Comparison of ENCODE assay signal across 11 cellular contexts in the genomic region with DNA sequence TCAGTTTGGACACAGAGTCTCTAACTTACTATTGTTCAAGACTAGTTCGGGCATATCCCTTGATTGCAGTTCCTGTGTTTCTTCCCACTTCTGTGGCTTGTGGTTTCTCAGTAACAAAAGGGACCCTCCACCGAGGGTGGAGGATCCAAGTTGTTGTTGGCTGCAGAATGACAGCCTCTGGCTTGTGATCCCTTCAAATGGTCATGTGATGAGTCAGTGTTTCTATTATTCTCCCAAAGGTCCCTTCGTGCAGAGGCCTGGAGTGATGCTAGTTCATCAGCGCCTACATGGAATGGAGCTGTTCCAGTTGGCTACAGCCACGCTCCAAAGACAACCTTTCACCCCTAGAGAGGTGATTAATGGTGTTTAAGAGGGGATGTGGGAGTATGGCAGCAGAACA. TPM values are rescaled to one million over a fixed set of nuclear protein-coding genes. Genes with fewer than 3 reads are reported as not detected.
DNase-seq lines count a peak whose midpoint lies in the region; ATAC-seq lines count a peak whose summit lies in the region.
"Had no signal": no experiment of that assay in that cellular context is flagged by ENCODE, and none has a peak within 500 bp of the region (broad histone marks: within the 10 kb centered on the region; RNA-seq: fewer than 3 reads in every experiment).

No MANE protein-coding gene starts in this region.

- peaks cover 30% of the 10 kb centered on the region for H3K4me1 Mint-ChIP-seq in T-helper 1 cell treated with Interleukin-12 subunit alpha and Interleukin-12 subunit beta and Interleukin-4 antibody, amounts not matched to agents 30 μg/mL and 1 μg/mL, for 36 hours (ENCODE audit: low read depth)
- H3K4me1 Mint-ChIP-seq in activated T-helper 17 cell treated with anti-CD3 and anti-CD28 coated beads, Interleukin-2, amount 50 U/mL, for 72 hours = peaks cover 17% of the 10 kb centered on the region
- peaks cover 25 to 48% (median 41%) of the 10 kb centered on the region in 4 donors for H3K4me1 Mint-ChIP-seq in naive thymus-derived CD8-positive, alpha-beta T cell

- no peaks in the 10 kb centered on the region for H3K27me3 ChIP-seq in right cardiac atrium (ENCODE audit: control insufficient read depth, insufficient read depth)
- peaks cover 0 to 11% (median 3%) of the 10 kb centered on the region in 5 donors for H3K27me3 ChIP-seq in subcutaneous abdominal adipose tissue (ENCODE audit: control insufficient read depth in 5 of 5, insufficient read depth in 4 of 5, low read length in 5 of 5)

- H3K27ac Mint-ChIP-seq in T-helper 1 cell treated with Interleukin-12 subunit alpha and Interleukin-12 subunit beta and Interleukin-4 antibody, amounts not matched to agents 30 μg/mL and 1 μg/mL, for 36 hours = peak overlapping the region; percentile 27
- peak overlapping the region; percentile 23 for H3K27ac Mint-ChIP-seq in activated T-helper 17 cell treated with anti-CD3 and anti-CD28 coated beads, Interleukin-2, amount 50 U/mL, for 72 hours
- peak overlapping the region in 4 of 10 donors; percentile 15 to 54 (median 48) for H3K27ac Mint-ChIP-seq in naive thymus-derived CD8-positive, alpha-beta T cell

- H3K4me3 ChIP-seq in right cardiac atrium (ENCODE audit: low read length) = no peak overlapping the region
- no peak overlapping the region for H3K4me3 ChIP-seq in subcutaneous abdominal adipose tissue (ENCODE audit: low read depth in 1 of 5, low read length in 5 of 5)
- H3K4me3 ChIP-seq: tibial artery had no signal

- POLR2A ChIA-PET in naive thymus-derived CD8-positive, alpha-beta T cell (lab: Charles Lee) = interaction anchor here (2.1 kb wide), 1 partner anchor 11 kb away, joined by 6 read pairs; no protein-coding TSS in a partner anchor

- 19% methylated on average over 5 of the region's 5 CpGs for WGBS in right cardiac atrium

- H3K36me3 Mint-ChIP-seq in T-helper 1 cell treated with Interleukin-12 subunit alpha and Interleukin-12 subunit beta and Interleukin-4 antibody, amounts not matched to agents 30 μg/mL and 1 μg/mL, for 36 hours (ENCODE audit: low read depth) = peaks cover 40% of the 10 kb centered on the region
- H3K36me3 Mint-ChIP-seq in activated T-helper 17 cell treated with anti-CD3 and anti-CD28 coated beads, Interleukin-2, amount 50 U/mL, for 72 hours (ENCODE audit: low read depth) = no peaks in the 10 kb centered on the region
- peaks cover 0 to 45% (median 14%) of the 10 kb centered on the region in 3 donors for H3K36me3 Mint-ChIP-seq in naive thymus-derived CD8-positive, alpha-beta T cell

- peaks cover 6 to 50% (median 39%) of the 10 kb centered on the region in 5 donors for H3K36me3 ChIP-seq in subcutaneous abdominal adipose tissue (ENCODE audit: control insufficient read depth in 5 of 5, insufficient read depth in 5 of 5, low read length in 5 of 5)

- peaks cover 8% of the 10 kb centered on the region for H3K4me1 ChIP-seq in right cardiac atrium (ENCODE audit: control insufficient read depth, insufficient read depth, low read length)
- H3K4me1 ChIP-seq in subcutaneous abdominal adipose tissue (ENCODE audit: control insufficient read depth in 5 of 5, insufficient read depth in 5 of 5, low read length in 5 of 5) = peaks cover 3 to 37% (median 32%) of the 10 kb centered on the region in 5 donors

- H3K9me3 ChIP-seq in right cardiac atrium (ENCODE audit: control insufficient read depth, low read length) = no peaks in the 10 kb centered on the region
- H3K9me3 ChIP-seq in subcutaneous abdominal adipose tissue (ENCODE audit: control insufficient read depth in 5 of 5, low read length in 5 of 5) = no peaks in the 10 kb centered on the region
- H3K9me3 ChIP-seq: tibial artery had no signal

- H3K9ac ChIP-seq in subcutaneous abdominal adipose tissue (ENCODE audit: low read length in 5 of 5) = no peak overlapping the region

- H3K27ac ChIP-seq in right cardiac atrium (ENCODE audit: low read length) (no peak overlapping the region), subcutaneous abdominal adipose tissue (ENCODE audit: low read depth, low read length) (peak overlapping the region; percentile 15)

- peak; percentile 10 for ATAC-seq in activated T-helper 17 cell treated with anti-CD3 and anti-CD28 coated beads, Interleukin-2, amount 50 U/mL, for 72 hours (replicated peaks)
- ATAC-seq in right cardiac atrium = peak; percentile 56 to 81
- ATAC-seq in HG03108 (IDR thresholded peaks at IDR 0.05; ENCODE audit: unreplicated experiment) = no peak
- no peak for ATAC-seq in left colon
- no peak for ATAC-seq in naive thymus-derived CD8-positive, alpha-beta T cell

- no peaks in the 10 kb centered on the region for H3K9me3 Mint-ChIP-seq in T-helper 1 cell treated with Interleukin-12 subunit alpha and Interleukin-12 subunit beta and Interleukin-4 antibody, amounts not matched to agents 30 μg/mL and 1 μg/mL, for 36 hours
- no peaks in the 10 kb centered on the region for H3K9me3 Mint-ChIP-seq in activated T-helper 17 cell treated with anti-CD3 and anti-CD28 coated beads, Interleukin-2, amount 50 U/mL, for 72 hours
- H3K9me3 Mint-ChIP-seq in naive thymus-derived CD8-positive, alpha-beta T cell = no peaks in the 10 kb centered on the region

- H3K27me3 Mint-ChIP-seq in T-helper 1 cell treated with Interleukin-12 subunit alpha and Interleukin-12 subunit beta and Interleukin-4 antibody, amounts not matched to agents 30 μg/mL and 1 μg/mL, for 36 hours (ENCODE audit: low read depth) = peaks cover 13% of the 10 kb centered on the region
- peaks cover 6% of the 10 kb centered on the region for H3K27me3 Mint-ChIP-seq in activated T-helper 17 cell treated with anti-CD3 and anti-CD28 coated beads, Interleukin-2, amount 50 U/mL, for 72 hours
- peaks cover 0 to 9% (median 6%) of the 10 kb centered on the region in 5 donors for H3K27me3 Mint-ChIP-seq in naive thymus-derived CD8-positive, alpha-beta T cell

- DNase-seq in T-helper 1 cell (no peak), right cardiac atrium (peak in 2 of 3 donors; percentile 52 to 75), left colon (no peak)
- no peak for DNase-seq in naive thymus-derived CD8-positive, alpha-beta T cell
- DNase-seq: hippocampal formation, NCI-H1092 treated with DMSO at 0.1 percent for 48 hours had no signal

- peak overlapping the region; percentile 5 for H3K4me3 Mint-ChIP-seq in T-helper 1 cell treated with Interleukin-12 subunit alpha and Interleukin-12 subunit beta and Interleukin-4 antibody, amounts not matched to agents 30 μg/mL and 1 μg/mL, for 36 hours
- H3K4me3 Mint-ChIP-seq in activated T-helper 17 cell treated with anti-CD3 and anti-CD28 coated beads, Interleukin-2, amount 50 U/mL, for 72 hours = peak overlapping the region; percentile 23
- peak overlapping the region in 4 of 10 donors; percentile 2 to 53 (median 31) for H3K4me3 Mint-ChIP-seq in naive thymus-derived CD8-positive, alpha-beta T cell

- intact Hi-C loops in right cardiac atrium (cut with DNase I) = no loop called here
- intact Hi-C loops in left colon (cut with DNase I, micrococcal nuclease) = no loop called here

RNA-seq across cellular contexts. Expression of a gene that starts 2.6 kb away (rescaled TPM):
- total RNA-seq in activated T-helper 17 cell treated with anti-CD3 and anti-CD28 coated beads, Interleukin-2, amount 50 U/mL, for 72 hours = 10 to 100 TPM in 1 of 2 donors, 1 to 10 TPM in 1; 8.6 to 11.1 TPM
- 1 to 10 TPM in 3 of 4 donors, under 1 TPM in 1; 0.97 to 2.2 (median 1.3) TPM for total RNA-seq in right cardiac atrium
- 0.70 TPM for polyA plus RNA-seq in right cardiac atrium
- total RNA-seq in left colon = under 1 TPM; 0.36 to 0.76 TPM
- total RNA-seq in naive thymus-derived CD8-positive, alpha-beta T cell = under 1 TPM; 0.94 to 0.99 TPM
- not detected for polyA plus RNA-seq in naive thymus-derived CD8-positive, alpha-beta T cell

RNA-seq across cellular contexts. Expression of a gene that starts 35.2 kb away (rescaled TPM):
- 100 to 1,000 TPM; 211 to 344 TPM for total RNA-seq in activated T-helper 17 cell treated with anti-CD3 and anti-CD28 coated beads, Interleukin-2, amount 50 U/mL, for 72 hours
- total RNA-seq in right cardiac atrium = 100 to 1,000 TPM; 126 to 132 (median 130) TPM
- polyA plus RNA-seq in right cardiac atrium = 103 TPM
- 100 to 1,000 TPM; 138 to 149 TPM for total RNA-seq in left colon
- total RNA-seq in naive thymus-derived CD8-positive, alpha-beta T cell = 100 to 1,000 TPM; 181 to 184 TPM
- 100 to 1,000 TPM; 105 to 125 (median 124) TPM for polyA plus RNA-seq in naive thymus-derived CD8-positive, alpha-beta T cell

RNA-seq across cellular contexts. Expression of a gene that starts 35.3 kb away (rescaled TPM):
- 10 to 100 TPM; 32.6 to 32.9 TPM for total RNA-seq in activated T-helper 17 cell treated with anti-CD3 and anti-CD28 coated beads, Interleukin-2, amount 50 U/mL, for 72 hours
- total RNA-seq in right cardiac atrium (10 to 100 TPM; 12.7 to 19.0 (median 16.7) TPM), left colon (10 to 100 TPM; 58.5 to 61.5 TPM)
- polyA plus RNA-seq in right cardiac atrium = 15.7 TPM
- 10 to 100 TPM; 34.3 to 36.1 TPM for total RNA-seq in naive thymus-derived CD8-positive, alpha-beta T cell
- 10 to 100 TPM; 18.3 to 25.3 (median 18.4) TPM for polyA plus RNA-seq in naive thymus-derived CD8-positive, alpha-beta T cell

RNA-seq across cellular contexts. Expression of a gene that starts 56.8 kb away (rescaled TPM):
- total RNA-seq in activated T-helper 17 cell treated with anti-CD3 and anti-CD28 coated beads, Interleukin-2, amount 50 U/mL, for 72 hours = not detected
- total RNA-seq in right cardiac atrium (1 to 10 TPM in 2 of 4 donors, under 1 TPM in 2; 0.54 to 3.4 (median 0.81) TPM), left colon (under 1 TPM in 1 of 2 donors, not detected in 1; 0.22 TPM)
- 3.6 TPM for polyA plus RNA-seq in right cardiac atrium
- total RNA-seq in naive thymus-derived CD8-positive, alpha-beta T cell = not detected
- not detected for polyA plus RNA-seq in naive thymus-derived CD8-positive, alpha-beta T cell

Comparison
In these comparisons a context has a peak if more than half of its experiments do, and no peak if none do; other contexts are left out.
1. DNase-seq: peak in right cardiac atrium (2 of 3); none in T-helper 1 cell (0 of 5), left colon (0 of 2) and naive thymus-derived CD8-positive, alpha-beta T cell (0 of 10).
2. ATAC-seq: peak in activated T-helper 17 cell treated with anti-CD3 and anti-CD28 coated beads, Interleukin-2, amount 50 U/mL, for 72 hours (single experiment) and right cardiac atrium (2 of 2); none in HG03108 (single experiment), left colon (single experiment) and naive thymus-derived CD8-positive, alpha-beta T cell (0 of 2).